In the genomic region with DNA sequence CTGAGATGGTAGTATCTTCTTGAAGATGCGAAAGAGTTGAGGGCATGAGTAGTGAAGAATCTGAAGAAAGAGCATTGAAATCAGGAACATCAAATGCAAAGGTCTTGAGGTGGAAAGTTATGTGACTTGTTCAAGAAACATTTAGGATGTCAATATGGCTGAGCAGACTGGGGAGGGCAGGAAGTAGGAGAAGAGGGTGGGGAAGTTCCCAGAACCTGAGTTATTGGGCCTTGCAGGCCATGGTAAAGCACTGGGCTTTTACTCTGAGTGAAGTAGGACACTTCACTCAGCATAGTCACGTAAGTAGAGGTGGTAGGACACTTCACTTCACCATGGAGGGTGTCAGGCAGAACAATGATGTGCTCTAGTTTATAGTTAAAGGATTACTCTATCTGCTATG, we compare ENCODE assay signal across 17 cellular contexts. TPM values are rescaled to one million over a fixed set of nuclear protein-coding genes. Genes with fewer than 3 reads are reported as not detected.
A peak's percentile ranks its signal among the peaks of the same experiment; 100 is the strongest.
DNase-seq lines count a peak whose midpoint lies in the region; ATAC-seq, FAIRE-seq and TF ChIP-seq lines count a peak whose summit lies in the region.
"Had no signal": no experiment of that assay in that cellular context is flagged by ENCODE, and none has a peak within 500 bp of the region (broad histone marks: within the 10 kb centered on the region; RNA-seq: fewer than 3 reads in every experiment).

No MANE protein-coding gene starts in this region.

- H3K27me3 ChIP-seq in HepG2 (ENCODE audit: control insufficient read depth in 1 of 2, insufficient read depth in 2 of 2, low read length in 2 of 2), result no peaks in the 10 kb centered on the region
- no peaks in the 10 kb centered on the region for H3K27me3 ChIP-seq in right lobe of liver
- H3K27me3 ChIP-seq in WERI-Rb-1 (ENCODE audit: insufficient read depth, low read depth, severe bottlenecking), result no peaks in the 10 kb centered on the region
- H3K27me3 ChIP-seq in parathyroid adenoma (ENCODE audit: control insufficient read depth, insufficient read depth, low read length), result no peaks in the 10 kb centered on the region

- DNase-seq in HepG2 (ENCODE audit: low spot score) (no peak), right lobe of liver (no peak), WERI-Rb-1 (no peak), substantia nigra (lab: John Stamatoyannopoulos, UW) (no peak)
- DNase-seq: ACHN; CD4-positive, alpha-beta T cell; DMS79 treated with DMSO at 0.1 percent for 48 hours; GF-D8; HCEC 1CT had no signal

- H3K36me3 ChIP-seq in HepG2 (replicated peaks in 1 of 2; ENCODE audit: control insufficient read depth in 1 of 2, insufficient read depth in 2 of 2, low read length in 2 of 2), result no peaks in the 10 kb centered on the region
- no peaks in the 10 kb centered on the region for H3K36me3 ChIP-seq in right lobe of liver
- no peaks in the 10 kb centered on the region for H3K36me3 ChIP-seq in WERI-Rb-1
- no peaks in the 10 kb centered on the region for H3K36me3 ChIP-seq in parathyroid adenoma (ENCODE audit: control insufficient read depth, insufficient read depth, low read length)

- TF ChIP-seq POLR2A in HepG2 (IDR thresholded peaks at IDR 0.05; ENCODE audit: insufficient read depth in 1 of 2, low read depth in 2 of 2, low read length in 2 of 2), result no peak
- no peak for TF ChIP-seq POLR2A in right lobe of liver (IDR thresholded peaks at IDR 0.05)

- intact Hi-C loops in HepG2 (cut with micrococcal nuclease; ENCODE audit: unreplicated experiment), result no loop called here
- intact Hi-C loops in right lobe of liver (cut with DNase I), result loop anchor here in 1 of 2 donors (10.0 kb wide), 1 partner anchor 81 kb away; no protein-coding TSS in a partner anchor

- in situ Hi-C loops in HepG2 (cut with HindIII; ENCODE audit: extremely low pct_ligation_motif_present, low pct_unique_long_range_greater_than_20kb), result no loop called here

- no peak for TF ChIP-seq EP300 in HepG2 (IDR thresholded peaks at IDR 0.05; ENCODE audit: low read depth in 2 of 2, low read length in 2 of 2)
- no peak for TF ChIP-seq EP300 in HepG2 (CRISPR knock-in tag; IDR thresholded peaks at IDR 0.05; ENCODE audit: borderline replicate concordance)

- H3K4me1 ChIP-seq in HepG2 (ENCODE audit: insufficient read depth, low read length) (peaks cover 60% of the 10 kb centered on the region), right lobe of liver (peaks cover 0 to 37% (median 17%) of the 10 kb centered on the region in 4 donors), parathyroid adenoma (peaks cover 7% of the 10 kb centered on the region)

- CTCF ChIA-PET in HepG2 (lab: Yijun Ruan, JAX; ENCODE audit: low intra/inter-chr PET ratio, low total read pairs), result no interaction called here

- WGBS in HepG2 (ENCODE audit: low lambda C conversion rate), result 97% methylated on average over 2 of the region's 2 CpGs
- WGBS in right lobe of liver (ENCODE audit: insufficient coverage, low coverage, low lambda C conversion rate, missing lambda C conversion rate), result 100% methylated on average over 1 of the region's 2 CpGs

- ATAC-seq in HepG2 (no peak), right lobe of liver (no peak), HG02678 (IDR thresholded peaks at IDR 0.05; ENCODE audit: unreplicated experiment) (no peak)
- ATAC-seq: GM23338 had no signal

- H3K9ac ChIP-seq in HepG2 (ENCODE audit: insufficient read depth, low read depth, low read length), result no peak overlapping the region
- no peak overlapping the region for H3K9ac ChIP-seq in parathyroid adenoma

- H4K20me1 ChIP-seq in HepG2 (ENCODE audit: insufficient read depth, low read length), result no peaks in the 10 kb centered on the region

- FAIRE-seq in HepG2 (lab: Jason Lieb, UNC), result no peak
- FAIRE-seq: A204.1, H54, HTR-8/SVneo had no signal

- TF ChIP-seq RAD21 in HepG2 (CRISPR knock-in tag; IDR thresholded peaks at IDR 0.05), result no peak

- no peak for TF ChIP-seq CTCF in HepG2 (CRISPR knock-in tag; IDR thresholded peaks at IDR 0.05)
- TF ChIP-seq CTCF in right lobe of liver (IDR thresholded peaks at IDR 0.05), result no peak
- no peak for TF ChIP-seq CTCF in WERI-Rb-1 (IDR thresholded peaks at IDR 0.05; ENCODE audit: low read depth, low read length)
- TF ChIP-seq CTCF in parathyroid adenoma (IDR thresholded peaks at IDR 0.05), result no peak

- H3K79me2 ChIP-seq in HepG2 (ENCODE audit: insufficient read depth, low read length) (no peaks in the 10 kb centered on the region), parathyroid adenoma (no peaks in the 10 kb centered on the region)

- H3K4me2 ChIP-seq in HepG2 (ENCODE audit: low read depth, low read length) (0 out of 2 replicates have a peak overlapping the region, but pooled peaks have one; percentile 4), parathyroid adenoma (ENCODE audit: low read length) (no peak overlapping the region)
- H3K4me2 ChIP-seq: GM23338 had no signal

- BruUV-seq in HepG2 (replicated peaks; lab: Mats Ljungman, UMichigan), result no TSS peak

- no peak overlapping the region for H2AFZ ChIP-seq in HepG2 (ENCODE audit: low read length)
- H2AFZ ChIP-seq in parathyroid adenoma, result peak overlapping the region; percentile 40
- H2AFZ ChIP-seq: GM23338 had no signal

- POLR2A ChIA-PET in HepG2 (lab: Yijun Ruan, JAX), result interaction anchor here (2.8 kb wide), 1 partner anchor 10 kb away, joined by 54 read pairs; a partner anchor contains a TSS

- H3K4me3 ChIP-seq in HepG2 (replicated peaks in 1 of 3; ENCODE audit: insufficient read depth in 1 of 3, low read depth in 2 of 3, low read length in 3 of 3) (no peak overlapping the region), right lobe of liver (no peak overlapping the region), WERI-Rb-1 (ENCODE audit: low read depth, low read length) (no peak overlapping the region), parathyroid adenoma (ENCODE audit: low read depth, low read length) (no peak overlapping the region)
- H3K4me3 ChIP-seq: GM23338 had no signal

- no peaks in the 10 kb centered on the region; the same call in 1 of the 2 replicates for H3K9me3 ChIP-seq in HepG2 (ENCODE audit: low read length)
- H3K9me3 ChIP-seq in right lobe of liver, result no peaks in the 10 kb centered on the region
- H3K9me3 ChIP-seq in WERI-Rb-1 (ENCODE audit: severe bottlenecking), result peaks cover 5% of the 10 kb centered on the region
- H3K9me3 ChIP-seq in parathyroid adenoma (ENCODE audit: control insufficient read depth, low read length), result no peaks in the 10 kb centered on the region
- H3K9me3 ChIP-seq: Caco-2 had no signal

- H3K27ac ChIP-seq in HepG2 (ENCODE audit: extremely low read length, insufficient read depth, low read length) (no peak overlapping the region), right lobe of liver (no peak overlapping the region), WERI-Rb-1 (peak overlapping the region; percentile 66), parathyroid adenoma (no peak overlapping the region), substantia nigra (ENCODE audit: low read depth, low read length, poor library complexity, severe bottlenecking) (no peak overlapping the region)
- H3K27ac ChIP-seq: C4-2B had no signal

RNA-seq across cellular contexts. Expression of a gene that starts 11.8 kb away (rescaled TPM):
- total RNA-seq in HepG2 (2016; rRNA removed; fragmentation: Illumina TruSeq; extraction: Trizol), result 277 and 357 TPM in 2 replicates
- 95.1 and 97.4 TPM in 2 replicates for total RNA-seq in HepG2 (2016; cell fraction: cytosol; rRNA removed; fragmentation: Illumina TruSeq; extraction: Trizol; ENCODE audit: low read depth)
- 277 and 377 TPM in 2 replicates for total RNA-seq in HepG2 (2016; cell fraction: insoluble cytoplasmic fraction; rRNA removed; fragmentation: Illumina TruSeq; extraction: Trizol)
- total RNA-seq in HepG2 (2016; cell fraction: membrane; rRNA removed; fragmentation: Illumina TruSeq; extraction: Trizol), result 78.5 and 96.6 TPM in 2 replicates
- 143 and 145 TPM in 2 replicates for total RNA-seq in HepG2 (2016; cell fraction: nucleus; rRNA removed; fragmentation: Illumina TruSeq; extraction: Trizol)
- polyA plus RNA-seq in HepG2 (2011; rRNA removed), result 243 and 261 TPM in 2 replicates
- polyA plus RNA-seq in HepG2 (2011; cell fraction: cytosol; rRNA removed), result 156 and 261 TPM in 2 replicates
- polyA plus RNA-seq in HepG2 (2011; cell fraction: nucleus; rRNA removed), result 65.4 and 82.9 TPM in 2 replicates
- polyA plus RNA-seq in HepG2 (2012), result 263 and 319 TPM in 2 replicates
- polyA plus RNA-seq in HepG2 (2016; cell fraction: cytosol; fragmentation: Illumina TruSeq; extraction: Trizol; ENCODE audit: low read depth), result 53.2 and 57.8 TPM in 2 replicates
- polyA plus RNA-seq in HepG2 (2016; cell fraction: insoluble cytoplasmic fraction; fragmentation: Illumina TruSeq; extraction: Trizol; ENCODE audit: low read depth), result 305 and 333 TPM in 2 replicates
- polyA plus RNA-seq in HepG2 (2016; cell fraction: membrane; fragmentation: Illumina TruSeq; extraction: Trizol; ENCODE audit: low read depth), result 53.7 and 63.8 TPM in 2 replicates
- polyA plus RNA-seq in HepG2 (2016; cell fraction: nucleus; fragmentation: Illumina TruSeq; extraction: Trizol; ENCODE audit: insufficient read depth, low read depth), result 156 and 160 TPM in 2 replicates
- polyA minus RNA-seq in HepG2 (2011; rRNA and poly(A)+ RNA removed; ENCODE audit: low replicate concordance), result 91.9 and 99.7 TPM in 2 replicates
- 172 and 198 TPM in 2 replicates for polyA minus RNA-seq in HepG2 (2011; cell fraction: cytosol; rRNA and poly(A)+ RNA removed)
- 130 and 202 TPM in 2 replicates for polyA minus RNA-seq in HepG2 (2011; cell fraction: nucleus; rRNA and poly(A)+ RNA removed)
- total RNA-seq in right lobe of liver, result 100 to 1,000 TPM in 5 of 6 experiments, 10 to 100 TPM in 1; 82.1 to 309 (median 225) TPM

RNA-seq across cellular contexts. Expression of a gene that starts 16.1 kb away (rescaled TPM):
- total RNA-seq in HepG2 (2016; rRNA removed; fragmentation: Illumina TruSeq; extraction: Trizol), result 0.46 and 1.0 TPM in 2 replicates
- total RNA-seq in HepG2 (2016; cell fraction: cytosol; rRNA removed; fragmentation: Illumina TruSeq; extraction: Trizol; ENCODE audit: low read depth), result 0.35 and 1.3 TPM in 2 replicates
- total RNA-seq in HepG2 (2016; cell fraction: insoluble cytoplasmic fraction; rRNA removed; fragmentation: Illumina TruSeq; extraction: Trizol), result 0.97 and 0.98 TPM in 2 replicates
- total RNA-seq in HepG2 (2016; cell fraction: membrane; rRNA removed; fragmentation: Illumina TruSeq; extraction: Trizol), result 0.49 and 0.76 TPM in 2 replicates
- 0.47 and 1.3 TPM in 2 replicates for total RNA-seq in HepG2 (2016; cell fraction: nucleus; rRNA removed; fragmentation: Illumina TruSeq; extraction: Trizol)
- polyA plus RNA-seq in HepG2 (2011; rRNA removed), result 0.98 and 1.6 TPM in 2 replicates
- 1.0 and 1.4 TPM in 2 replicates for polyA plus RNA-seq in HepG2 (2011; cell fraction: cytosol; rRNA removed)
- 3.6 and 4.1 TPM in 2 replicates for polyA plus RNA-seq in HepG2 (2011; cell fraction: nucleus; rRNA removed)
- 2.6 and 3.3 TPM in 2 replicates for polyA plus RNA-seq in HepG2 (2012)
- polyA plus RNA-seq in HepG2 (2016; cell fraction: cytosol; fragmentation: Illumina TruSeq; extraction: Trizol; ENCODE audit: low read depth), result 0.16 and 0.17 TPM in 2 replicates
- 0.60 and 0.63 TPM in 2 replicates for polyA plus RNA-seq in HepG2 (2016; cell fraction: insoluble cytoplasmic fraction; fragmentation: Illumina TruSeq; extraction: Trizol; ENCODE audit: low read depth)
- polyA plus RNA-seq in HepG2 (2016; cell fraction: membrane; fragmentation: Illumina TruSeq; extraction: Trizol; ENCODE audit: low read depth), result 0.25 and 0.37 TPM in 2 replicates
- 1.1 and 1.2 TPM in 2 replicates for polyA plus RNA-seq in HepG2 (2016; cell fraction: nucleus; fragmentation: Illumina TruSeq; extraction: Trizol; ENCODE audit: insufficient read depth, low read depth)
- 0.75 and 0.82 TPM in 2 replicates for polyA minus RNA-seq in HepG2 (2011; rRNA and poly(A)+ RNA removed; ENCODE audit: low replicate concordance)
- 0.89 and 0.97 TPM in 2 replicates for polyA minus RNA-seq in HepG2 (2011; cell fraction: cytosol; rRNA and poly(A)+ RNA removed)
- 2.8 and 4.2 TPM in 2 replicates for polyA minus RNA-seq in HepG2 (2011; cell fraction: nucleus; rRNA and poly(A)+ RNA removed)
- 10 to 100 TPM in 5 of 6 experiments, 1 to 10 TPM in 1; 3.1 to 64.5 (median 19.1) TPM for total RNA-seq in right lobe of liver

RNA-seq across cellular contexts. Expression of a gene that starts 26.1 kb away (rescaled TPM):
- total RNA-seq in HepG2 (2016; rRNA removed; fragmentation: Illumina TruSeq; extraction: Trizol) (340 and 475 TPM in 2 replicates), right lobe of liver (100 to 1,000 TPM; 113 to 281 (median 185) TPM)
- total RNA-seq in HepG2 (2016; cell fraction: cytosol; rRNA removed; fragmentation: Illumina TruSeq; extraction: Trizol; ENCODE audit: low read depth), result 118 and 121 TPM in 2 replicates
- 344 and 488 TPM in 2 replicates for total RNA-seq in HepG2 (2016; cell fraction: insoluble cytoplasmic fraction; rRNA removed; fragmentation: Illumina TruSeq; extraction: Trizol)
- 130 and 135 TPM in 2 replicates for total RNA-seq in HepG2 (2016; cell fraction: membrane; rRNA removed; fragmentation: Illumina TruSeq; extraction: Trizol)
- total RNA-seq in HepG2 (2016; cell fraction: nucleus; rRNA removed; fragmentation: Illumina TruSeq; extraction: Trizol), result 113 and 117 TPM in 2 replicates
- polyA plus RNA-seq in HepG2 (2011; rRNA removed), result 238 and 265 TPM in 2 replicates
- 202 and 250 TPM in 2 replicates for polyA plus RNA-seq in HepG2 (2011; cell fraction: cytosol; rRNA removed)
- polyA plus RNA-seq in HepG2 (2011; cell fraction: nucleus; rRNA removed), result 45.6 and 55.4 TPM in 2 replicates
- polyA plus RNA-seq in HepG2 (2012), result 212 and 213 TPM in 2 replicates
- polyA plus RNA-seq in HepG2 (2016; cell fraction: cytosol; fragmentation: Illumina TruSeq; extraction: Trizol; ENCODE audit: low read depth), result 96.0 and 108 TPM in 2 replicates
- polyA plus RNA-seq in HepG2 (2016; cell fraction: insoluble cytoplasmic fraction; fragmentation: Illumina TruSeq; extraction: Trizol; ENCODE audit: low read depth), result 470 and 496 TPM in 2 replicates
- 102 and 106 TPM in 2 replicates for polyA plus RNA-seq in HepG2 (2016; cell fraction: membrane; fragmentation: Illumina TruSeq; extraction: Trizol; ENCODE audit: low read depth)
- polyA plus RNA-seq in HepG2 (2016; cell fraction: nucleus; fragmentation: Illumina TruSeq; extraction: Trizol; ENCODE audit: insufficient read depth, low read depth), result 168 and 175 TPM in 2 replicates
- 114 and 173 TPM in 2 replicates for polyA minus RNA-seq in HepG2 (2011; rRNA and poly(A)+ RNA removed; ENCODE audit: low replicate concordance)
- 94.2 and 95.6 TPM in 2 replicates for polyA minus RNA-seq in HepG2 (2011; cell fraction: cytosol; rRNA and poly(A)+ RNA removed)
- polyA minus RNA-seq in HepG2 (2011; cell fraction: nucleus; rRNA and poly(A)+ RNA removed), result 30.6 and 55.3 TPM in 2 replicates
